ENCODE assay signal across 27 cellular contexts in genomic region chr3:4517095-4517494, GRCh38. TPM values are rescaled to one million over a fixed set of nuclear protein-coding genes. Genes with fewer than 3 reads are reported as not detected.
DNase-seq lines count a peak whose midpoint lies in the region; ATAC-seq and TF ChIP-seq lines count a peak whose summit lies in the region.
"Had no signal": no experiment of that assay in that cellular context is flagged by ENCODE, and none has a peak within 500 bp of the region (broad histone marks: within the 10 kb centered on the region; RNA-seq: fewer than 3 reads in every experiment).

No MANE protein-coding gene starts in this region.

- H3K27ac ChIP-seq in naive thymus-derived CD4-positive, alpha-beta T cell (ENCODE audit: low read depth, low read length): no peak overlapping the region
- H3K27ac ChIP-seq: 22Rv1, parathyroid adenoma, right lobe of liver, stomach, tibial nerve had no signal

- peaks cover 53% of the 10 kb centered on the region for H3K36me3 Mint-ChIP-seq in activated B cell treated with CpG ODN at 0.5 μM for 24 hours (ENCODE audit: low read depth)
- H3K36me3 Mint-ChIP-seq in naive thymus-derived CD4-positive, alpha-beta T cell: peaks cover 0 to 10% (median 5%) of the 10 kb centered on the region in 5 donors
- H3K36me3 Mint-ChIP-seq: mesothelial cell of epicardium had no signal

- no peaks in the 10 kb centered on the region for H3K27me3 Mint-ChIP-seq in activated B cell treated with CpG ODN at 0.5 μM for 24 hours
- no peaks in the 10 kb centered on the region for H3K27me3 Mint-ChIP-seq in naive thymus-derived CD4-positive, alpha-beta T cell

- DNase-seq in SIG-M5 treated with dmso at 0.1 percent for 504 hours (lab: John Stamatoyannopoulos, UW; ENCODE audit: unreplicated experiment): peak; percentile 21
- DNase-seq in SIG-M5 (lab: John Stamatoyannopoulos, UW): no peak
- peak; percentile 66 for DNase-seq in CD1c-positive myeloid dendritic cell (ENCODE audit: extremely low spot score)
- DNase-seq in activated B cell treated with CpG ODN at 0.5 μM for 24 hours: no peak
- DNase-seq in naive thymus-derived CD4-positive, alpha-beta T cell: no peak
- no peak for DNase-seq in NCI-H69 (lab: John Stamatoyannopoulos, UW)
- no peak for DNase-seq in SKM-1 treated with dmso at 0.1 percent for 144 hours (lab: John Stamatoyannopoulos, UW; ENCODE audit: unreplicated experiment)
- DNase-seq: activated naive CD4-positive, alpha-beta T cell treated with anti-CD3 and anti-CD28 coated beads, Interleukin-2, amount 50 U/mL, for 16 hours; activated T-cell treated with anti-CD3 and anti-CD28 coated beads, Interleukin-2, amount 50 U/mL, for 48 hours; Caco-2; DMS79; dorsolateral prefrontal cortex; GF-D8; KG1; NCI-H1436; NCI-H2107; NCI-H446; PC-3; right lobe of liver; SHP77; stomach had no signal

- POLR2A ChIA-PET in activated B cell treated with CpG ODN at 0.5 μM for 24 hours (lab: Charles Lee): interaction anchor here (0.6 to 12.0 kb wide), 4 partner anchors 9 to 22 kb away, joined by 3 to 155 read pairs (median 12); partner anchors contain the start of gene ITPR1
- POLR2A ChIA-PET in naive thymus-derived CD4-positive, alpha-beta T cell (lab: Charles Lee): interaction anchor here (1.5 to 6.9 kb wide), 3 partner anchors 11 to 24 kb away, joined by 5 to 97 read pairs (median 41); partner anchors contain the start of gene ITPR1

- intact Hi-C loops in activated B cell treated with CpG ODN at 0.5 μM for 24 hours (cut with micrococcal nuclease): loop anchor here (1.0 to 5.0 kb wide), 3 partner anchors 10 to 165 kb away; partner anchors contain the start of gene ITPR1
- intact Hi-C loops in naive thymus-derived CD4-positive, alpha-beta T cell (cut with micrococcal nuclease): loop anchor here (5.0 kb wide), 3 partner anchors 55 to 540 kb away; no protein-coding TSS in a partner anchor

- no peaks in the 10 kb centered on the region for H3K9me3 Mint-ChIP-seq in activated B cell treated with CpG ODN at 0.5 μM for 24 hours
- H3K9me3 Mint-ChIP-seq in naive thymus-derived CD4-positive, alpha-beta T cell: no peaks in the 10 kb centered on the region
- H3K9me3 Mint-ChIP-seq: mesothelial cell of epicardium, neural crest cell had no signal

- ATAC-seq in activated B cell treated with CpG ODN at 0.5 μM for 24 hours (ENCODE audit: low read depth): no peak
- ATAC-seq in naive thymus-derived CD4-positive, alpha-beta T cell: no peak
- ATAC-seq in GM21528 (IDR thresholded peaks at IDR 0.05; ENCODE audit: low FRiP score, unreplicated experiment): no peak
- ATAC-seq: PC-3, right lobe of liver had no signal

- H3K4me1 ChIP-seq in naive thymus-derived CD4-positive, alpha-beta T cell (ENCODE audit: control insufficient read depth in 2 of 2, insufficient read depth in 2 of 2, low read length in 2 of 2): peaks cover 14 to 24% of the 10 kb centered on the region in 2 donors
- H3K4me1 ChIP-seq: Caco-2, right lobe of liver had no signal

- H3K9me3 ChIP-seq in naive thymus-derived CD4-positive, alpha-beta T cell (ENCODE audit: control insufficient read depth in 2 of 3, low read length in 3 of 3): no peaks in the 10 kb centered on the region
- H3K9me3 ChIP-seq: Caco-2, right lobe of liver, stomach, tibial nerve had no signal

- peak overlapping the region; percentile 65 for H3K27ac Mint-ChIP-seq in activated B cell treated with CpG ODN at 0.5 μM for 24 hours
- H3K27ac Mint-ChIP-seq in naive thymus-derived CD4-positive, alpha-beta T cell: peak overlapping the region in 6 of 9 donors; percentile 25 to 95 (median 80)
- H3K27ac Mint-ChIP-seq: mesothelial cell of epicardium had no signal

- TF ChIP-seq CTCF in activated B cell treated with CpG ODN at 0.5 μM for 24 hours (IDR thresholded peaks at IDR 0.05): no peak

- CTCF ChIA-PET in activated B cell treated with CpG ODN at 0.5 μM for 24 hours (lab: Charles Lee): interaction anchor here (0.8 to 3.1 kb wide), 5 partner anchors 10 to 117 kb away, joined by 3 to 14 read pairs (median 5); partner anchors contain the start of gene ITPR1
- CTCF ChIA-PET in naive thymus-derived CD4-positive, alpha-beta T cell (lab: Charles Lee): interaction anchor here (0.9 to 4.8 kb wide), 3 partner anchors 12 to 117 kb away, joined by 4 to 31 read pairs (median 30); partner anchors contain the start of gene ITPR1

- peak overlapping the region; percentile 39 for H3K4me3 Mint-ChIP-seq in activated B cell treated with CpG ODN at 0.5 μM for 24 hours
- peak overlapping the region in 3 of 10 donors; percentile 7 to 64 (median 25) for H3K4me3 Mint-ChIP-seq in naive thymus-derived CD4-positive, alpha-beta T cell
- H3K4me3 Mint-ChIP-seq: mesothelial cell of epicardium, neural crest cell had no signal

- H3K27me3 ChIP-seq in naive thymus-derived CD4-positive, alpha-beta T cell (ENCODE audit: control insufficient read depth in 2 of 2, insufficient read depth in 2 of 2, low read length in 2 of 2): no peaks in the 10 kb centered on the region
- H3K27me3 ChIP-seq: dorsolateral prefrontal cortex, right lobe of liver, stomach, tibial nerve had no signal

- H3K4me3 ChIP-seq in naive thymus-derived CD4-positive, alpha-beta T cell (ENCODE audit: low read length): no peak overlapping the region
- H3K4me3 ChIP-seq: dorsolateral prefrontal cortex, right lobe of liver, stomach, tibial nerve had no signal

- H3K36me3 ChIP-seq in naive thymus-derived CD4-positive, alpha-beta T cell (ENCODE audit: control insufficient read depth in 2 of 3, insufficient read depth in 3 of 3, low read length in 3 of 3): peaks cover 0 to under 1% (median 0%) of the 10 kb centered on the region in 3 experiments
- H3K36me3 ChIP-seq: right lobe of liver, tibial nerve had no signal

- H3K4me1 Mint-ChIP-seq in activated B cell treated with CpG ODN at 0.5 μM for 24 hours: peaks cover 82% of the 10 kb centered on the region
- peaks cover 31 to 65% (median 52%) of the 10 kb centered on the region in 7 donors for H3K4me1 Mint-ChIP-seq in naive thymus-derived CD4-positive, alpha-beta T cell

RNA-seq across cellular contexts. Expression of gene ITPR1, which starts 23.9 kb away (rescaled TPM):
- total RNA-seq in activated B cell treated with CpG ODN at 0.5 μM for 24 hours: 116 and 143 TPM in 2 replicates
- total RNA-seq in naive thymus-derived CD4-positive, alpha-beta T cell: 100 to 1,000 TPM in 1 of 5 experiments, 10 to 100 TPM in 4; 66.7 to 118 (median 90.7) TPM
- 10 to 100 TPM; 15.1 to 15.3 TPM for polyA plus RNA-seq in naive thymus-derived CD4-positive, alpha-beta T cell

RNA-seq across cellular contexts. Expression of gene SUMF1, which starts 50.0 kb away (rescaled TPM):
- 18.4 and 20.7 TPM in 2 replicates for total RNA-seq in activated B cell treated with CpG ODN at 0.5 μM for 24 hours
- total RNA-seq in naive thymus-derived CD4-positive, alpha-beta T cell: 10 to 100 TPM in 4 of 5 experiments, 1 to 10 TPM in 1; 9.2 to 20.0 (median 16.0) TPM
- 10 to 100 TPM; 28.6 to 31.0 TPM for polyA plus RNA-seq in naive thymus-derived CD4-positive, alpha-beta T cell

Comparison
In these comparisons a context has a peak if more than half of its experiments do, and no peak if none do; other contexts are left out.
1. DNase-seq: peak in SIG-M5 treated with dmso at 0.1 percent for 504 hours (single experiment) and CD1c-positive myeloid dendritic cell (single experiment); none in SIG-M5 (single experiment), activated B cell treated with CpG ODN at 0.5 μM for 24 hours (single experiment), naive thymus-derived CD4-positive, alpha-beta T cell (0 of 9), NCI-H69 (single experiment) and SKM-1 treated with dmso at 0.1 percent for 144 hours (single experiment).